In genomic region chr7:74049997-74050798, GRCh38 we compare ENCODE assay signal across 27 cellular contexts. TPM values are rescaled to one million over a fixed set of nuclear protein-coding genes. Genes with fewer than 3 reads are reported as not detected.
"Had no signal": no experiment of that assay in that cellular context is flagged by ENCODE, and none has a peak within 500 bp of the region (broad histone marks: within the 10 kb centered on the region; RNA-seq: fewer than 3 reads in every experiment).

No MANE protein-coding gene starts in this region.

- DNase-seq: hypothalamus; islet precursor cell; left ventricle myocardium inferior; mesendoderm; midbrain; naive thymus-derived CD4-positive, alpha-beta T cell; retina; sigmoid colon; small intestine; spleen; stimulated activated CD4-positive, alpha-beta T cell treated with anti-CD3 and anti-CD28 coated beads, Interleukin-4, amount 100 ng/mL, for 24 hours; stimulated activated naive CD4-positive, alpha-beta T cell; tibial artery; trophoblast cell; upper lobe of right lung; uterus had no signal

- H3K9me3 ChIP-seq: left ventricle myocardium inferior, mucosa of descending colon, pancreas, prostate gland, sigmoid colon, spleen, suprapubic skin, thoracic aorta, tibial artery, upper lobe of right lung, uterus had no signal

- H3K4me3 Mint-ChIP-seq: naive thymus-derived CD4-positive, alpha-beta T cell; natural killer cell treated with Interleukin-12 subunit alpha and Interleukin-12 subunit beta and Interleukin-15 and Interleukin-18, amount 100 ng/mL, for 72 hours; stimulated activated effector memory CD8-positive, alpha-beta T cell treated with anti-CD3 and anti-CD28 coated beads, Interleukin-12 subunit alpha, Interleukin-12 subunit beta, amount 100 ng/mL, for 72 hours; stimulated activated naive CD8-positive, alpha-beta T cell treated with anti-CD3 and anti-CD28 coated beads, Interleukin-15, Interleukin-2, amounts not matched to agents 100 ng/mL and 50 ng/mL, for 24 hours had no signal

- H3K36me3 Mint-ChIP-seq: naive thymus-derived CD4-positive, alpha-beta T cell; natural killer cell treated with Interleukin-12 subunit alpha and Interleukin-12 subunit beta and Interleukin-15 and Interleukin-18, amount 100 ng/mL, for 72 hours; stimulated activated effector memory CD8-positive, alpha-beta T cell treated with anti-CD3 and anti-CD28 coated beads, Interleukin-12 subunit alpha, Interleukin-12 subunit beta, amount 100 ng/mL, for 72 hours had no signal

- H3K4me1 ChIP-seq: left ventricle myocardium inferior, prostate gland, sigmoid colon, uterus had no signal

- H3K4me3 ChIP-seq: left ventricle myocardium inferior, lung, mucosa of descending colon, pancreas, prostate gland, sigmoid colon, spleen, suprapubic skin, thoracic aorta, tibial artery, upper lobe of right lung, uterus had no signal

- H3K27me3 ChIP-seq: pancreas, sigmoid colon, suprapubic skin, tibial artery, upper lobe of right lung, uterus had no signal

- H3K27ac ChIP-seq: left ventricle myocardium inferior, pancreas, prostate gland, suprapubic skin, upper lobe of right lung, uterus had no signal

- H3K36me3 ChIP-seq: prostate gland, uterus had no signal

- H3K9me3 Mint-ChIP-seq: natural killer cell treated with Interleukin-12 subunit alpha and Interleukin-12 subunit beta and Interleukin-15 and Interleukin-18, amount 100 ng/mL, for 72 hours; stimulated activated effector memory CD8-positive, alpha-beta T cell treated with anti-CD3 and anti-CD28 coated beads, Interleukin-12 subunit alpha, Interleukin-12 subunit beta, amount 100 ng/mL, for 72 hours; stimulated activated naive CD8-positive, alpha-beta T cell treated with anti-CD3 and anti-CD28 coated beads, Interleukin-15, Interleukin-2, amounts not matched to agents 100 ng/mL and 50 ng/mL, for 24 hours had no signal

- FAIRE-seq: pancreas, small intestine had no signal

- H3K27ac Mint-ChIP-seq: naive thymus-derived CD4-positive, alpha-beta T cell; natural killer cell treated with Interleukin-12 subunit alpha and Interleukin-12 subunit beta and Interleukin-15 and Interleukin-18, amount 100 ng/mL, for 72 hours; stimulated activated effector memory CD8-positive, alpha-beta T cell treated with anti-CD3 and anti-CD28 coated beads, Interleukin-12 subunit alpha, Interleukin-12 subunit beta, amount 100 ng/mL, for 72 hours; stimulated activated naive CD8-positive, alpha-beta T cell treated with anti-CD3 and anti-CD28 coated beads, Interleukin-15, Interleukin-2, amounts not matched to agents 100 ng/mL and 50 ng/mL, for 24 hours had no signal

- ATAC-seq: mucosa of descending colon; naive thymus-derived CD4-positive, alpha-beta T cell; natural killer cell treated with Interleukin-12 subunit alpha and Interleukin-12 subunit beta and Interleukin-15 and Interleukin-18, amount 100 ng/mL, for 72 hours; stimulated activated effector memory CD8-positive, alpha-beta T cell treated with anti-CD3 and anti-CD28 coated beads, Interleukin-12 subunit alpha, Interleukin-12 subunit beta, amount 100 ng/mL, for 72 hours had no signal

RNA-seq across cellular contexts. Expression of gene ELN, which starts 22.2 kb away (rescaled TPM):
- total RNA-seq: kidney epithelial cell had no signal
- polyA plus RNA-seq: naive thymus-derived CD4-positive, alpha-beta T cell; neural cell had no signal
